Comparison of ENCODE assay signal across 22 cellular contexts in the genomic region with DNA sequence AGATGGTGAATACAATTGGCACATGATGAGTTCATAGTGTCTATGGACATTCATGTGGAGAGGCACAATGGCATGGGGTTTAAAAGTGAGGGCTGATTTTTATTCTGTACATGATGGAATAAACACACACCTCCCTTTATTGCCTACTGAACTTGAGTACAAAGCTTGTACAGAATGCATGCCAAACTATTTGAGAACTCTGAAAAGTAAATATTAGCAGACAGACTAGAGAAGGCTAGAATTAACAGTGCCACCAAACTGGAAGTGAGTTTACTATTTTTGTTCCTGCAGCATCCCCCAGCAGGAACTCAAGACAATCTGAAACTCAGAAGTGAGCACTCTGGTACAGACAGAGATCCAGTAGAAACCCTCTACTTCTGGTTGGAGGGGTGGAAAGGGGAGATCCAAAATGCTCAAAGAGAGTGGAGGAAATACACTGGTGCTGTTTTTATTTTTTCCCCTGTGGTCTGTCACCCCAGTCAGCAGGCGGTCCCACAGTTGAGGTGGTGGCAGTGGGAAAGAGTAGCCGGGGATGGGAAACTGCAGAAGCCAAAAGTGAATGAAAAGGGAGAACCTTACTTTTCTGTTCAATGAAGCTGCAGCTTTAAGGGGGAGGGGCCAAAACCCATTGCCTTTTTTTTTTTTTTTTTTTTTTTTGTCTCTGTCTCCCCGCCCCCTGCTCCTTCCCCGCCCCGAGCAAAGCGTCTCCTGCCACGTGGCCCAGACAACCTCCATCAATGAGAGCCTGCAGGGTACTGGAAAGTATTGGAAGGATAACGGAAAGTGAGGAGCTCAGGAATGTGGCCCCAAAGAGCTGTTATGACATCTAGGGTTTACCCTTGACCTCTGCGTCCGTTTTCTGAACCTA. TPM values are rescaled to one million over a fixed set of nuclear protein-coding genes. Genes with fewer than 3 reads are reported as not detected.
DNase-seq lines count a peak whose midpoint lies in the region; ATAC-seq and TF ChIP-seq lines count a peak whose summit lies in the region.
"Had no signal": no experiment of that assay in that cellular context is flagged by ENCODE, and none has a peak within 500 bp of the region (broad histone marks: within the 10 kb centered on the region; RNA-seq: fewer than 3 reads in every experiment).

No MANE protein-coding gene starts in this region.

- TF ChIP-seq CTCF in left lung (IDR thresholded peaks at IDR 0.05) = no peak
- TF ChIP-seq CTCF in CD8-positive, alpha-beta T cell (IDR thresholded peaks at IDR 0.05) = no peak

- no peaks in the 10 kb centered on the region for H3K9me3 ChIP-seq in SJCRH30 (replicated peaks)
- H3K9me3 ChIP-seq in left lung = no peaks in the 10 kb centered on the region
- H3K9me3 ChIP-seq in CD8-positive, alpha-beta T cell (ENCODE audit: low read length) = no peaks in the 10 kb centered on the region
- H3K9me3 ChIP-seq: adrenal gland, upper lobe of left lung had no signal

- H3K27ac Mint-ChIP-seq in CD8-positive, alpha-beta T cell = no peak overlapping the region
- H3K27ac Mint-ChIP-seq in activated naive CD8-positive, alpha-beta T cell treated with anti-CD3 and anti-CD28 coated beads for 36 hours = no peak overlapping the region
- H3K27ac Mint-ChIP-seq: natural killer cell had no signal

- CTCF ChIA-PET in CD8-positive, alpha-beta T cell (lab: Charles Lee) = no interaction called here

- no peaks in the 10 kb centered on the region for H3K36me3 Mint-ChIP-seq in CD8-positive, alpha-beta T cell
- no peaks in the 10 kb centered on the region for H3K36me3 Mint-ChIP-seq in activated naive CD8-positive, alpha-beta T cell treated with anti-CD3 and anti-CD28 coated beads for 36 hours
- H3K36me3 Mint-ChIP-seq: natural killer cell had no signal

- no peaks in the 10 kb centered on the region for H3K27me3 ChIP-seq in SJCRH30
- no peaks in the 10 kb centered on the region for H3K27me3 ChIP-seq in left lung
- H3K27me3 ChIP-seq in CD8-positive, alpha-beta T cell (ENCODE audit: insufficient read depth, low read length) = no peaks in the 10 kb centered on the region
- H3K27me3 ChIP-seq: upper lobe of left lung had no signal

- no peak overlapping the region for H3K4me3 Mint-ChIP-seq in CD8-positive, alpha-beta T cell
- no peak overlapping the region for H3K4me3 Mint-ChIP-seq in activated naive CD8-positive, alpha-beta T cell treated with anti-CD3 and anti-CD28 coated beads for 36 hours
- H3K4me3 Mint-ChIP-seq: natural killer cell; stimulated activated naive CD8-positive, alpha-beta T cell treated with anti-CD3 and anti-CD28 coated beads, Interleukin-15, amount 100 ng/mL, for 72 hours had no signal

- DNase-seq in COLO829 (ENCODE audit: low spot score) = peak; percentile 1
- peak; percentile 4 to 8 for DNase-seq in SJCRH30
- no peak for DNase-seq in left lung
- DNase-seq in CD8-positive, alpha-beta T cell = no peak
- DNase-seq in activated naive CD8-positive, alpha-beta T cell treated with anti-CD3 and anti-CD28 coated beads for 36 hours = no peak
- no peak for DNase-seq in NCI-H2029 treated with DMSO at 0.1 percent for 48 hours (lab: John Stamatoyannopoulos, UW)
- DNase-seq in midbrain (lab: John Stamatoyannopoulos, UW) = no peak
- DNase-seq: ACHN; activated CD4-positive, alpha-beta T cell treated with anti-CD3 and anti-CD28 coated beads for 1 hour; adrenal gland; glutamatergic neuron; natural killer cell; NCI-H187; stimulated activated CD4-positive, alpha-beta T cell treated with anti-CD3 and anti-CD28 coated beads, Interleukin-2, amount 100 ng/mL, for 24 hours; stimulated activated naive CD8-positive, alpha-beta T cell treated with anti-CD3 and anti-CD28 coated beads, Interleukin-15, amount 100 ng/mL, for 72 hours; upper lobe of left lung had no signal

- H3K4me3 ChIP-seq in SJCRH30 (no peak overlapping the region), left lung (no peak overlapping the region)
- H3K4me3 ChIP-seq in CD8-positive, alpha-beta T cell (ENCODE audit: low read depth, low read length) = no peak overlapping the region
- H3K4me3 ChIP-seq: adrenal gland, upper lobe of left lung had no signal

- H3K4me1 ChIP-seq in SJCRH30 = no peaks in the 10 kb centered on the region
- no peaks in the 10 kb centered on the region for H3K4me1 ChIP-seq in left lung
- H3K4me1 ChIP-seq in CD8-positive, alpha-beta T cell (ENCODE audit: insufficient read depth, low read length) = no peaks in the 10 kb centered on the region
- H3K4me1 ChIP-seq: adrenal gland, parathyroid adenoma had no signal

- H3K36me3 ChIP-seq in SJCRH30 (no peaks in the 10 kb centered on the region), left lung (no peaks in the 10 kb centered on the region)
- no peaks in the 10 kb centered on the region for H3K36me3 ChIP-seq in CD8-positive, alpha-beta T cell (ENCODE audit: insufficient read depth, low read length)
- H3K36me3 ChIP-seq: adrenal gland, upper lobe of left lung had no signal

- H3K4me1 Mint-ChIP-seq in CD8-positive, alpha-beta T cell (ENCODE audit: low read depth) = no peaks in the 10 kb centered on the region
- H3K4me1 Mint-ChIP-seq in activated naive CD8-positive, alpha-beta T cell treated with anti-CD3 and anti-CD28 coated beads for 36 hours = no peaks in the 10 kb centered on the region
- H3K4me1 Mint-ChIP-seq: stimulated activated naive CD8-positive, alpha-beta T cell treated with anti-CD3 and anti-CD28 coated beads, Interleukin-15, amount 100 ng/mL, for 72 hours had no signal

- peak; percentile 52 for ATAC-seq in HG03066 (IDR thresholded peaks at IDR 0.05; ENCODE audit: low read depth, unreplicated experiment)
- peak; percentile 74 for ATAC-seq in left lung
- ATAC-seq in CD8-positive, alpha-beta T cell = no peak
- ATAC-seq: stimulated activated naive CD8-positive, alpha-beta T cell treated with anti-CD3 and anti-CD28 coated beads, Interleukin-15, amount 100 ng/mL, for 72 hours had no signal

- H3K9me3 Mint-ChIP-seq in CD8-positive, alpha-beta T cell = no peaks in the 10 kb centered on the region
- H3K9me3 Mint-ChIP-seq in activated naive CD8-positive, alpha-beta T cell treated with anti-CD3 and anti-CD28 coated beads for 36 hours = no peaks in the 10 kb centered on the region
- H3K9me3 Mint-ChIP-seq: natural killer cell; stimulated activated naive CD8-positive, alpha-beta T cell treated with anti-CD3 and anti-CD28 coated beads, Interleukin-15, amount 100 ng/mL, for 72 hours had no signal

- intact Hi-C loops in left lung (cut with DNase I) = no loop called here
- intact Hi-C loops in CD8-positive, alpha-beta T cell (cut with DNase I, micrococcal nuclease) = no loop called here

- no peak overlapping the region for H3K27ac ChIP-seq in SJCRH30
- H3K27ac ChIP-seq in left lung = no peak overlapping the region
- no peak overlapping the region for H3K27ac ChIP-seq in CD8-positive, alpha-beta T cell (ENCODE audit: low read depth, low read length)
- H3K27ac ChIP-seq: adrenal gland, parathyroid adenoma, upper lobe of left lung had no signal

- H3K27me3 Mint-ChIP-seq in CD8-positive, alpha-beta T cell (ENCODE audit: low read depth) = peaks cover 5% of the 10 kb centered on the region
- no peaks in the 10 kb centered on the region for H3K27me3 Mint-ChIP-seq in activated naive CD8-positive, alpha-beta T cell treated with anti-CD3 and anti-CD28 coated beads for 36 hours
- H3K27me3 Mint-ChIP-seq: stimulated activated naive CD8-positive, alpha-beta T cell treated with anti-CD3 and anti-CD28 coated beads, Interleukin-15, amount 100 ng/mL, for 72 hours had no signal

- POLR2A ChIA-PET in CD8-positive, alpha-beta T cell (lab: Charles Lee) = no interaction called here

RNA-seq across cellular contexts. Expression of gene AKAP4, which starts 20.5 kb away (rescaled TPM):
- total RNA-seq in SJCRH30 (2014; rRNA removed; shearing (Covaris generic)) = not detected in 2 replicates
- total RNA-seq in left lung = not detected
- total RNA-seq in CD8-positive, alpha-beta T cell = not detected
- not detected for total RNA-seq in activated naive CD8-positive, alpha-beta T cell treated with anti-CD3 and anti-CD28 coated beads for 36 hours
- total RNA-seq: cardiac septum, lung microvascular endothelial cell, MCF 10A, natural killer cell, NCI-H460, upper lobe of left lung had no signal

RNA-seq across cellular contexts. Expression of gene CCNB3, which starts 24.3 kb away (rescaled TPM):
- total RNA-seq in SJCRH30 (2014; rRNA removed; shearing (Covaris generic)) = 1.5 and 2.1 TPM in 2 replicates
- total RNA-seq in left lung = under 1 TPM; 0.58 to 0.85 TPM
- total RNA-seq in CD8-positive, alpha-beta T cell = under 1 TPM in 1 of 2 experiments, not detected in 1; 0.49 TPM
- total RNA-seq in activated naive CD8-positive, alpha-beta T cell treated with anti-CD3 and anti-CD28 coated beads for 36 hours = under 1 TPM; 0.46 to 0.64 TPM

Comparison
In these comparisons a context has a peak if more than half of its experiments do, and no peak if none do; other contexts are left out.
1. DNase-seq: peak in COLO829 (single experiment) and SJCRH30 (2 of 2); none in left lung (0 of 2), CD8-positive, alpha-beta T cell (0 of 7), activated naive CD8-positive, alpha-beta T cell treated with anti-CD3 and anti-CD28 coated beads for 36 hours (single experiment), NCI-H2029 treated with DMSO at 0.1 percent for 48 hours (single experiment) and midbrain (single experiment).